16 cellular contexts compared by ENCODE assay signal in the genomic region with DNA sequence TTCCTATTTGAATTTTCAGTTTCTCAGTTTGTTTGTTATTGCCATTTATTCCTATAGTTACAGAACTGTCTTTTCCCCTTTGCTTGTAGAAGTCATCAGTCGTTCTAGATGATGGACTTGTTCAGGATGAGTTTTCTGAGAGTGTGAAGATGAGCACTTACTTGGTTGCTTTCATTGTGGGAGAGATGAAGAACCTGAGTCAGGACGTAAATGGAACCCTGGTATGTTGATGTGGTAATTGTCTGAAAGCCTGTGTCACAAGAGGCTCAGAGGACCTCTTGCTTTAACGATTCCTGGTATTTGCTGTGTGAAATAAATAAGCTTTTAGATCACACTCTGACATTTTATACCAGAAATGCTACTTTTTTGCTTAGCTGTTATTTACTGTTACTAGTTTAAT.
"Had no signal": no experiment of that assay in that cellular context is flagged by ENCODE, and none has a peak within 500 bp of the region (broad histone marks: within the 10 kb centered on the region; RNA-seq: fewer than 3 reads in every experiment).

No MANE protein-coding gene starts in this region.

- H3K4me3 Mint-ChIP-seq: activated CD4-positive, alpha-beta memory T cell treated with anti-CD3 and anti-CD28 coated beads for 36 hours; naive B cell; stimulated activated naive B cell treated with anti-CD40 and anti-IgM and Interleukin-4, amounts not matched to agents 10 μg/mL and 1 μg/mL and 100 μg/mL, for 72 hours; T-helper 17 cell; type B pancreatic cell had no signal

- H3K9me3 Mint-ChIP-seq: activated CD4-positive, alpha-beta memory T cell treated with anti-CD3 and anti-CD28 coated beads for 36 hours; naive B cell; stimulated activated naive B cell treated with anti-CD40 and anti-IgM and Interleukin-4, amounts not matched to agents 10 μg/mL and 1 μg/mL and 100 μg/mL, for 72 hours; type B pancreatic cell had no signal

- H3K36me3 ChIP-seq: prostate gland, right lobe of liver had no signal

- H3K27ac Mint-ChIP-seq: activated CD4-positive, alpha-beta memory T cell treated with anti-CD3 and anti-CD28 coated beads for 36 hours; T-helper 17 cell; type B pancreatic cell had no signal

- ATAC-seq: esophagus mucosa; right lobe of liver; SK-N-SH treated with all-trans-retinoic acid at 6 μM for 48 hours; stimulated activated naive B cell treated with anti-CD40 and anti-IgM and Interleukin-4, amounts not matched to agents 10 μg/mL and 1 μg/mL and 100 μg/mL, for 72 hours; T-helper 17 cell had no signal

- H3K9me3 ChIP-seq: prostate gland, right lobe of liver, suprapubic skin had no signal

- H3K4me3 ChIP-seq: lung, prostate gland, right lobe of liver, spleen, suprapubic skin had no signal

- H3K27me3 ChIP-seq: right lobe of liver, spleen, suprapubic skin had no signal

- DNase-seq: activated CD4-positive, alpha-beta memory T cell treated with anti-CD3 and anti-CD28 coated beads for 36 hours; activated CD8-positive, alpha-beta memory T cell treated with anti-CD3 and anti-CD28 coated beads, Interleukin-2, amount 50 U/mL, for 4 hours; activated effector memory CD4-positive, alpha-beta T cell treated with anti-CD3 and anti-CD28 coated beads, Interleukin-2, amount 50 U/mL, for 16 hours; hypothalamus; naive B cell; right lobe of liver; spleen; stimulated activated CD4-positive, alpha-beta T cell treated with anti-CD3 and anti-CD28 coated beads, Interleukin-1b, Interleukin-23, amount 100 ng/mL, for 48 hours; stimulated activated naive B cell treated with anti-CD40 and anti-IgM and Interleukin-4, amounts not matched to agents 10 μg/mL and 1 μg/mL and 100 μg/mL, for 72 hours; T-helper 17 cell had no signal

- H3K27me3 Mint-ChIP-seq: activated CD4-positive, alpha-beta memory T cell treated with anti-CD3 and anti-CD28 coated beads for 36 hours; naive B cell; stimulated activated naive B cell treated with anti-CD40 and anti-IgM and Interleukin-4, amounts not matched to agents 10 μg/mL and 1 μg/mL and 100 μg/mL, for 72 hours; T-helper 17 cell; type B pancreatic cell had no signal

- H3K27ac ChIP-seq: prostate gland, right lobe of liver, spleen, suprapubic skin had no signal

- H3K4me1 ChIP-seq: prostate gland, suprapubic skin had no signal
